15 cellular contexts compared by ENCODE assay signal in genomic region chr3:185069583-185070030, GRCh38.
A peak's percentile ranks its signal among the peaks of the same experiment; 100 is the strongest.
DNase-seq lines count a peak whose midpoint lies in the region; TF ChIP-seq lines count a peak whose summit lies in the region.
"Had no signal": no experiment of that assay in that cellular context is flagged by ENCODE, and none has a peak within 500 bp of the region (broad histone marks: within the 10 kb centered on the region; RNA-seq: fewer than 3 reads in every experiment).

No MANE protein-coding gene starts in this region.

- H3K27ac Mint-ChIP-seq in Calu3 (ENCODE audit: unreplicated experiment) = no peak overlapping the region
- H3K27ac Mint-ChIP-seq in H9 = peak overlapping the region in 1 of 3 experiments; percentile 62; a peak in 1 of 7 replicates
- H3K27ac Mint-ChIP-seq: activated naive CD8-positive, alpha-beta T cell; CD4-positive, CD25-positive, alpha-beta regulatory T cell; memory B cell had no signal

- H3K4me1 ChIP-seq in H9 (ENCODE audit: insufficient read depth, low read length) = 0 out of 2 replicates have a peak, but pooled peaks cover 3% of the 10 kb centered on the region
- peaks cover 10% of the 10 kb centered on the region for H3K4me1 ChIP-seq in mesenchymal stem cell (ENCODE audit: control insufficient read depth, insufficient read depth, low read depth, low read length)
- no peaks in the 10 kb centered on the region for H3K4me1 ChIP-seq in ovary (ENCODE audit: insufficient read depth)
- H3K4me1 ChIP-seq: esophagus squamous epithelium, stomach had no signal

- intact Hi-C loops in Calu3 (cut with micrococcal nuclease; ENCODE audit: unreplicated experiment) (no loop called here), ovary (cut with DNase I) (loop anchor here in 1 of 4 donors (10.0 kb wide), 1 partner anchor 105 kb away; no protein-coding TSS in a partner anchor)

- H3K36me3 Mint-ChIP-seq in Calu3 (ENCODE audit: insufficient read depth, unreplicated experiment) (peaks cover 3% of the 10 kb centered on the region), H9 (ENCODE audit: insufficient read depth in 1 of 3, low read depth in 3 of 3) (no peaks in the 10 kb centered on the region)
- H3K36me3 Mint-ChIP-seq: activated naive CD8-positive, alpha-beta T cell; CD4-positive, CD25-positive, alpha-beta regulatory T cell; memory B cell had no signal

- CTCF ChIA-PET in Calu3 (lab: Charles Lee) = interaction anchor here (2.3 kb wide), 1 partner anchor 106 kb away, joined by 7 read pairs; no protein-coding TSS in a partner anchor

- H3K9me3 Mint-ChIP-seq in Calu3 (ENCODE audit: low read depth, unreplicated experiment) (no peaks in the 10 kb centered on the region), H9 (no peaks in the 10 kb centered on the region)
- H3K9me3 Mint-ChIP-seq: memory B cell had no signal

- no peak overlapping the region for H4K91ac ChIP-seq in H9 (ENCODE audit: insufficient read length, low read depth, low read length)
- H4K91ac ChIP-seq in mesenchymal stem cell (ENCODE audit: low read length) = no peak overlapping the region

- no peak overlapping the region for H2BK120ac ChIP-seq in H9 (ENCODE audit: low read depth, low read length, poor library complexity, severe bottlenecking)
- H2BK120ac ChIP-seq in mesenchymal stem cell (ENCODE audit: low read depth, low read length) = no peak overlapping the region

- no peaks in the 10 kb centered on the region for H3K79me2 ChIP-seq in H9 (ENCODE audit: insufficient read depth, low read length)

- H2BK12ac ChIP-seq in H9 (ENCODE audit: insufficient read length, low read depth, low read length) (no peak overlapping the region), mesenchymal stem cell (ENCODE audit: low read length in 2 of 2) (no peak overlapping the region)

- H3K27ac ChIP-seq in H9 (ENCODE audit: insufficient read length, low read depth, low read length) = no peak overlapping the region
- H3K27ac ChIP-seq in mesenchymal stem cell (ENCODE audit: low read length, poor library complexity, severe bottlenecking) = no peak overlapping the region
- H3K27ac ChIP-seq in ovary = no peak overlapping the region
- H3K27ac ChIP-seq: esophagus squamous epithelium, stomach had no signal

- H3T11ph ChIP-seq in H9 (ENCODE audit: low read length) = no peak overlapping the region

- H2AK5ac ChIP-seq in H9 (ENCODE audit: insufficient read length, low read length) = no peak overlapping the region
- no peak overlapping the region for H2AK5ac ChIP-seq in mesenchymal stem cell (ENCODE audit: low read length, severe bottlenecking)

- H3K27me3 Mint-ChIP-seq in Calu3 (ENCODE audit: unreplicated experiment) = peaks cover 27% of the 10 kb centered on the region
- peaks cover 1% of the 10 kb centered on the region for H3K27me3 Mint-ChIP-seq in H9 (ENCODE audit: low read depth)
- H3K27me3 Mint-ChIP-seq: CD4-positive, CD25-positive, alpha-beta regulatory T cell had no signal

- DNase-seq in Calu3 (no peak), H9 (peak; percentile 91), SK-N-DZ (ENCODE audit: low spot score) (peak; percentile 53), mesenchymal stem cell (no peak), ovary (no peak), ureter (ENCODE audit: low spot score) (no peak)
- DNase-seq in activated CD4-positive, alpha-beta T cell treated with anti-CD3 and anti-CD28 coated beads, Interleukin-2, amount 50 U/mL, for 48 hours = no peak
- no peak for DNase-seq in activated CD4-positive, CD25-positive, alpha-beta regulatory T cell (lab: John Stamatoyannopoulos, UW)
- DNase-seq: activated CD8-positive, alpha-beta memory T cell treated with anti-CD3 and anti-CD28 coated beads, Interleukin-2, amount 50 U/mL, for 48 hours; CD4-positive, CD25-positive, alpha-beta regulatory T cell; esophagus squamous epithelium; Kasumi-1; stomach had no signal

- H4K8ac ChIP-seq in H9 (replicated peaks; ENCODE audit: insufficient read length, low read depth, low read length) (no peak overlapping the region), mesenchymal stem cell (ENCODE audit: low read length) (no peak overlapping the region)

- H2BK20ac ChIP-seq in H9 (ENCODE audit: low read depth, low read length, poor library complexity, severe bottlenecking) = no peak overlapping the region

- H3K9me3 ChIP-seq in H9 (ENCODE audit: control insufficient read depth, low read depth, low read length) (no peaks in the 10 kb centered on the region), mesenchymal stem cell (ENCODE audit: control insufficient read depth, low read length) (no peaks in the 10 kb centered on the region), ovary (no peaks in the 10 kb centered on the region)
- H3K9me3 ChIP-seq: esophagus squamous epithelium, stomach had no signal

- H3K4me3 Mint-ChIP-seq in Calu3 (ENCODE audit: low read depth, unreplicated experiment) (no peak overlapping the region), H9 (no peak overlapping the region)
- H3K4me3 Mint-ChIP-seq: activated naive CD8-positive, alpha-beta T cell; CD4-positive, CD25-positive, alpha-beta regulatory T cell; memory B cell had no signal

- no peaks in the 10 kb centered on the region for H3K79me1 ChIP-seq in H9 (ENCODE audit: insufficient read depth, low read depth, low read length, poor library complexity, severe bottlenecking)
- no peaks in the 10 kb centered on the region for H3K79me1 ChIP-seq in mesenchymal stem cell (replicated peaks; ENCODE audit: low read length, poor library complexity, severe bottlenecking)

- H3K36me3 ChIP-seq in mesenchymal stem cell (ENCODE audit: control insufficient read depth in 1 of 2, insufficient read depth in 2 of 2, low read depth in 1 of 2, low read length in 2 of 2) = no peaks in the 10 kb centered on the region
- H3K36me3 ChIP-seq in ovary = no peaks in the 10 kb centered on the region
- H3K36me3 ChIP-seq: esophagus squamous epithelium, stomach had no signal

- TF ChIP-seq EP300 in ovary (IDR thresholded peaks at IDR 0.05) = no peak

- peak overlapping the region; percentile 58 for H3K14ac ChIP-seq in H9 (ENCODE audit: insufficient read depth, low read length)
- H3K14ac ChIP-seq in mesenchymal stem cell (ENCODE audit: low read length in 2 of 2) = no peak overlapping the region

- H3K4me2 ChIP-seq in H9 (ENCODE audit: insufficient read depth, insufficient read length, low read length) (no peak overlapping the region), mesenchymal stem cell (ENCODE audit: low read length, poor library complexity, severe bottlenecking) (no peak overlapping the region)

- no peak overlapping the region for H3K4ac ChIP-seq in H9 (ENCODE audit: low read depth, low read length)
- no peak overlapping the region for H3K4ac ChIP-seq in mesenchymal stem cell (ENCODE audit: low read depth in 1 of 2, low read length in 2 of 2)

- H3K56ac ChIP-seq in H9 (ENCODE audit: insufficient read length, low read depth, low read length) = no peak overlapping the region

- no peak overlapping the region for H3K23ac ChIP-seq in H9 (ENCODE audit: insufficient read length, low read depth, low read length)
- no peak overlapping the region for H3K23ac ChIP-seq in mesenchymal stem cell (ENCODE audit: low read length in 2 of 2)

- H2BK5ac ChIP-seq in H9 (ENCODE audit: insufficient read length, low read length) (no peak overlapping the region), mesenchymal stem cell (ENCODE audit: low read depth, low read length, poor library complexity, severe bottlenecking) (no peak overlapping the region)

- BruUV-seq in Calu3 (replicated peaks; lab: Mats Ljungman, UMichigan) = no TSS peak

- TF ChIP-seq CTCF in Calu3 (IDR thresholded peaks at IDR 0.05; ENCODE audit: unreplicated experiment) (peak; percentile 21), H9 (conservative IDR thresholded peaks at IDR 0.05) (peak; percentile 58; the same call in 2 of the 3 replicates), ovary (IDR thresholded peaks at IDR 0.05) (no peak)

- no peaks in the 10 kb centered on the region for H4K20me1 ChIP-seq in H9 (ENCODE audit: control insufficient read depth, insufficient read depth, insufficient read length)

- H2BK15ac ChIP-seq in H9 (ENCODE audit: low read depth, low read length) = no peak overlapping the region
- no peak overlapping the region for H2BK15ac ChIP-seq in mesenchymal stem cell (ENCODE audit: low read depth, poor library complexity, severe bottlenecking)

- no peak overlapping the region for H4K5ac ChIP-seq in H9 (ENCODE audit: insufficient read length, low read depth, low read length)

- no CpG with 5 or more reads among the region's 18 CpGs for WGBS in H9 (ENCODE audit: extremely low coverage, insufficient read length, low lambda C conversion rate)
- 55% methylated on average over 18 of the region's 18 CpGs for WGBS in mesenchymal stem cell
- 65 to 74% (median 66%) methylated on average over 17 to 18 of the region's 18 CpGs for WGBS in ovary, 3 donors

- H3K4me1 Mint-ChIP-seq in Calu3 (ENCODE audit: low read depth, unreplicated experiment) (no peaks in the 10 kb centered on the region), H9 (peaks cover 8 to 20% of the 10 kb centered on the region in 2 experiments; a peak in 3 of 4 replicates)
- H3K4me1 Mint-ChIP-seq: CD4-positive, CD25-positive, alpha-beta regulatory T cell; memory B cell had no signal

- H2AFZ ChIP-seq in H9 (ENCODE audit: low read length) (no peak overlapping the region), mesenchymal stem cell (ENCODE audit: low read depth, low read length) (peak overlapping the region; percentile 7)

- H3K23me2 ChIP-seq in H9 (ENCODE audit: insufficient read length, low read depth, low read length, poor library complexity, severe bottlenecking) = no peaks in the 10 kb centered on the region

- no peak overlapping the region for H3K4me3 ChIP-seq in mesenchymal stem cell (ENCODE audit: insufficient read depth in 1 of 2, low read depth in 1 of 2, low read length in 2 of 2)
- H3K4me3 ChIP-seq in ovary = no peak overlapping the region
- H3K4me3 ChIP-seq: esophagus squamous epithelium, stomach had no signal

- no peak overlapping the region for H3K18ac ChIP-seq in H9 (ENCODE audit: insufficient read length, low read depth, low read length)
- no peak overlapping the region for H3K18ac ChIP-seq in mesenchymal stem cell (ENCODE audit: low read depth in 1 of 2, low read length in 2 of 2)

- H3K27me3 ChIP-seq in H9 (ENCODE audit: insufficient read depth, low read length) (no peaks in the 10 kb centered on the region), mesenchymal stem cell (ENCODE audit: control insufficient read depth in 1 of 2, insufficient read depth in 1 of 2, low read length in 2 of 2) (no peaks in the 10 kb centered on the region), ovary (no peaks in the 10 kb centered on the region)
- H3K27me3 ChIP-seq: stomach had no signal

- no peak for TF ChIP-seq POLR2A in ovary (IDR thresholded peaks at IDR 0.05)

- H3K9ac ChIP-seq in H9 (ENCODE audit: extremely low read depth, insufficient read length, low read length) (no peak overlapping the region), mesenchymal stem cell (ENCODE audit: low read length) (no peak overlapping the region)

Comparison
In these comparisons a context has a peak if more than half of its experiments do, and no peak if none do; other contexts are left out.
1. DNase-seq: peak in H9 (single experiment) and SK-N-DZ (single experiment); none in Calu3 (single experiment), mesenchymal stem cell (single experiment), ovary (0 of 5), activated CD4-positive, alpha-beta T cell treated with anti-CD3 and anti-CD28 coated beads, Interleukin-2, amount 50 U/mL, for 48 hours (0 of 2), activated CD4-positive, CD25-positive, alpha-beta regulatory T cell (0 of 4) and ureter (single experiment).
2. CTCF ChIP-seq: peak in Calu3 (single experiment) and H9 (single experiment); none in ovary (0 of 3).